Comparison of ENCODE assay signal across 13 cellular contexts in the genomic region with DNA sequence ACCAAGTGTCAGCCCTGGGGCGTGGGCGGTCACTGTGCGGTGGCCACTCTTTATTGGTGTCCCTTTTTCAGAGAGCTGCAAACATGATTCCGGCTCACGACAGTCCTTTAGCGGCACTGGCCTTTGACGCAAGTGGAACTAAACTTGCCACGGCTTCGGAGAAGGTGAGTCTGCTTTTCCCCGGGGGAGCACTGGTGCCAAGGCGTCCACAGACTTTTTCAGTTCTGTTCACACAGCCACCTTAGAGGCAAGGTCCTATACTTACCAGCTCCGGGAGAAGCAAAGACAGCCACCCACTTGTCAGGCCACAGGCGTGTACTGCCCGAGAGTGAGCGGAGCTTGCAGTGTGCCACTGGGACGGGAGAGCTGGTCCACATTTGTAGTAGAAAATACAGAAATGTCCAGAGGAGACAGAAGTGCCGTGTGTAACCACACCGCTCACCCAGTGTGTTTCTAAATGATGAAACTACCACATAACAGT. TPM values are rescaled to one million over a fixed set of nuclear protein-coding genes. Genes with fewer than 3 reads are reported as not detected.
DNase-seq lines count a peak whose midpoint lies in the region; ATAC-seq and TF ChIP-seq lines count a peak whose summit lies in the region.
"Had no signal": no experiment of that assay in that cellular context is flagged by ENCODE, and none has a peak within 500 bp of the region (broad histone marks: within the 10 kb centered on the region; RNA-seq: fewer than 3 reads in every experiment).

No MANE protein-coding gene starts in this region.

- H3K4me3 Mint-ChIP-seq in activated T-helper 1 cell treated with anti-CD3 and anti-CD28 coated beads, Interleukin-12 subunit alpha, Interleukin-12 subunit beta, Interleukin-2, Interleukin-4 antibody, amounts not matched to agents 30 ng/mL and 10 ng/mL and 1 ng/mL, durations not matched to agents 14 hours and 24 hours and 36 hours, result no peak overlapping the region
- H3K4me3 Mint-ChIP-seq: activated naive CD8-positive, alpha-beta T cell had no signal

- no peaks in the 10 kb centered on the region for H3K27me3 Mint-ChIP-seq in activated T-helper 1 cell treated with anti-CD3 and anti-CD28 coated beads, Interleukin-12 subunit alpha, Interleukin-12 subunit beta, Interleukin-2, Interleukin-4 antibody, amounts not matched to agents 30 ng/mL and 10 ng/mL and 1 ng/mL, durations not matched to agents 14 hours and 24 hours and 36 hours (ENCODE audit: insufficient read depth)
- H3K27me3 Mint-ChIP-seq: activated naive CD8-positive, alpha-beta T cell had no signal

- H3K27ac ChIP-seq in caudate nucleus (ENCODE audit: low read depth, low read length), result no peak overlapping the region
- H3K27ac ChIP-seq: skin epidermis had no signal

- TF ChIP-seq POLR2A in GM18505 (IDR thresholded peaks at IDR 0.05; ENCODE audit: borderline replicate concordance, extremely low read depth, insufficient read depth, insufficient read length), result no peak

- peaks cover 39% of the 10 kb centered on the region for H3K36me3 Mint-ChIP-seq in activated T-helper 1 cell treated with anti-CD3 and anti-CD28 coated beads, Interleukin-12 subunit alpha, Interleukin-12 subunit beta, Interleukin-2, Interleukin-4 antibody, amounts not matched to agents 30 ng/mL and 10 ng/mL and 1 ng/mL, durations not matched to agents 14 hours and 24 hours and 36 hours (ENCODE audit: low read depth)

- DNase-seq in mesenteric fat pad (ENCODE audit: low spot score), result peak; percentile 80
- DNase-seq in NCI-H345 treated with DMSO at 0.1 percent for 48 hours (lab: John Stamatoyannopoulos, UW; ENCODE audit: unreplicated experiment), result no peak
- DNase-seq in DMS153 treated with DMSO at 0.1 percent for 48 hours (lab: John Stamatoyannopoulos, UW; ENCODE audit: unreplicated experiment), result no peak
- DNase-seq in caudate nucleus (lab: John Stamatoyannopoulos, UW), result no peak
- no peak for DNase-seq in activated T-helper 1 cell treated with anti-CD3 and anti-CD28 coated beads, Interleukin-12 subunit alpha, Interleukin-12 subunit beta, Interleukin-2, Interleukin-4 antibody, amounts not matched to agents 30 ng/mL and 10 ng/mL and 1 ng/mL, durations not matched to agents 14 hours and 24 hours and 36 hours (ENCODE audit: low spot score)
- DNase-seq: glutamatergic neuron; NCI-H1417 treated with DMSO at 0.1 percent for 48 hours; stimulated activated naive CD8-positive, alpha-beta T cell treated with anti-CD3 and anti-CD28 coated beads, Interleukin-15, Interleukin-2, amounts not matched to agents 100 U/mL and 50 U/mL, for 24 hours had no signal

- ATAC-seq in GM18505 (IDR thresholded peaks at IDR 0.05; ENCODE audit: unreplicated experiment) (peak; percentile 3), GM21381 (IDR thresholded peaks at IDR 0.05; ENCODE audit: unreplicated experiment) (peak; percentile 12), HG03175 (IDR thresholded peaks at IDR 0.05; ENCODE audit: unreplicated experiment) (peak; percentile 16)

- no peak overlapping the region for H3K27ac Mint-ChIP-seq in activated T-helper 1 cell treated with anti-CD3 and anti-CD28 coated beads, Interleukin-12 subunit alpha, Interleukin-12 subunit beta, Interleukin-2, Interleukin-4 antibody, amounts not matched to agents 30 ng/mL and 10 ng/mL and 1 ng/mL, durations not matched to agents 14 hours and 24 hours and 36 hours
- H3K27ac Mint-ChIP-seq: activated naive CD8-positive, alpha-beta T cell had no signal

- H3K4me1 Mint-ChIP-seq in activated T-helper 1 cell treated with anti-CD3 and anti-CD28 coated beads, Interleukin-12 subunit alpha, Interleukin-12 subunit beta, Interleukin-2, Interleukin-4 antibody, amounts not matched to agents 30 ng/mL and 10 ng/mL and 1 ng/mL, durations not matched to agents 14 hours and 24 hours and 36 hours (ENCODE audit: low read depth), result no peaks in the 10 kb centered on the region

- intact Hi-C loops in activated T-helper 1 cell treated with anti-CD3 and anti-CD28 coated beads, Interleukin-12 subunit alpha, Interleukin-12 subunit beta, Interleukin-2, Interleukin-4 antibody, amounts not matched to agents 30 ng/mL and 10 ng/mL and 1 ng/mL, durations not matched to agents 14 hours and 24 hours and 36 hours (cut with micrococcal nuclease), result no loop called here

- H3K9me3 Mint-ChIP-seq in activated T-helper 1 cell treated with anti-CD3 and anti-CD28 coated beads, Interleukin-12 subunit alpha, Interleukin-12 subunit beta, Interleukin-2, Interleukin-4 antibody, amounts not matched to agents 30 ng/mL and 10 ng/mL and 1 ng/mL, durations not matched to agents 14 hours and 24 hours and 36 hours, result no peaks in the 10 kb centered on the region

RNA-seq across cellular contexts. Expression of a gene that starts 27.9 kb away (rescaled TPM):
- 65.9 TPM for total RNA-seq in mesenteric fat pad
- 53.7 and 54.9 TPM in 2 replicates for total RNA-seq in activated T-helper 1 cell treated with anti-CD3 and anti-CD28 coated beads, Interleukin-12 subunit alpha, Interleukin-12 subunit beta, Interleukin-2, Interleukin-4 antibody, amounts not matched to agents 30 ng/mL and 10 ng/mL and 1 ng/mL, durations not matched to agents 14 hours and 24 hours and 36 hours
